ENCODE assay signal across 8 cellular contexts in genomic region chr13:98411617-98412310, GRCh38.
DNase-seq lines count a peak whose midpoint lies in the region; ATAC-seq and TF ChIP-seq lines count a peak whose summit lies in the region.

No MANE protein-coding gene starts in this region.

- H3K4me3 ChIP-seq in right atrium auricular region (no peak overlapping the region), suprapubic skin (peak overlapping the region; percentile 30)

- no peak for TF ChIP-seq EP300 in suprapubic skin (IDR thresholded peaks at IDR 0.05)

- H3K27me3 ChIP-seq in right atrium auricular region (no peaks in the 10 kb centered on the region), suprapubic skin (no peaks in the 10 kb centered on the region)

- no peaks in the 10 kb centered on the region for H3K36me3 Mint-ChIP-seq in activated T-cell treated with anti-CD3 and anti-CD28 coated beads, Interleukin-2, amount 50 U/mL, for 24 hours (ENCODE audit: low read depth)
- no peaks in the 10 kb centered on the region for H3K36me3 Mint-ChIP-seq in activated B cell treated with CpG ODN at 0.5 μM for 24 hours (ENCODE audit: low read depth)

- 68% methylated on average over 17 of the region's 17 CpGs for WGBS in suprapubic skin

- DNase-seq in activated T-cell treated with anti-CD3 and anti-CD28 coated beads, Interleukin-2, amount 50 U/mL, for 24 hours: peak; percentile 33
- DNase-seq in activated T-cell treated with anti-CD3 and anti-CD28 coated beads, Interleukin-2, amount 50 U/mL, for 1 hour: no peak
- DNase-seq in activated B cell treated with CpG ODN at 0.5 μM for 24 hours (no peak), right atrium auricular region (ENCODE audit: low spot score) (peak; percentile 64), suprapubic skin (ENCODE audit: low spot score in 2 of 2) (no peak), NCI-H526 treated with DMSO at 0.1 percent for 48 hours (lab: John Stamatoyannopoulos, UW) (no peak), hypothalamus (lab: John Stamatoyannopoulos, UW) (no peak)

- H3K4me1 ChIP-seq in right atrium auricular region (no peaks in the 10 kb centered on the region), suprapubic skin (peaks cover 15% of the 10 kb centered on the region)

- H3K4me3 Mint-ChIP-seq in activated T-cell treated with anti-CD3 and anti-CD28 coated beads, Interleukin-2, amount 50 U/mL, for 24 hours: peak overlapping the region; percentile 39
- peak overlapping the region; percentile 0 for H3K4me3 Mint-ChIP-seq in activated B cell treated with CpG ODN at 0.5 μM for 24 hours

- H3K4me1 Mint-ChIP-seq in activated T-cell treated with anti-CD3 and anti-CD28 coated beads, Interleukin-2, amount 50 U/mL, for 24 hours (ENCODE audit: low read depth): peaks cover 15% of the 10 kb centered on the region
- H3K4me1 Mint-ChIP-seq in activated B cell treated with CpG ODN at 0.5 μM for 24 hours: peaks cover 4% of the 10 kb centered on the region

- peak overlapping the region; percentile 2 for H3K27ac Mint-ChIP-seq in activated T-cell treated with anti-CD3 and anti-CD28 coated beads, Interleukin-2, amount 50 U/mL, for 24 hours
- no peak overlapping the region for H3K27ac Mint-ChIP-seq in activated B cell treated with CpG ODN at 0.5 μM for 24 hours

- CTCF ChIA-PET in activated B cell treated with CpG ODN at 0.5 μM for 24 hours (lab: Charles Lee): no interaction called here

- ATAC-seq in activated B cell treated with CpG ODN at 0.5 μM for 24 hours (ENCODE audit: low read depth) (no peak), HG03095 (IDR thresholded peaks at IDR 0.05; ENCODE audit: unreplicated experiment) (no peak)

- intact Hi-C loops in activated B cell treated with CpG ODN at 0.5 μM for 24 hours (cut with micrococcal nuclease): no loop called here

- H3K27ac ChIP-seq in right atrium auricular region (no peak overlapping the region), suprapubic skin (peak overlapping the region; percentile 39)

- peaks cover 30% of the 10 kb centered on the region for H3K36me3 ChIP-seq in right atrium auricular region
- peaks cover 6% of the 10 kb centered on the region for H3K36me3 ChIP-seq in suprapubic skin

- TF ChIP-seq POLR2A in suprapubic skin (IDR thresholded peaks at IDR 0.05): no peak

- no peaks in the 10 kb centered on the region for H3K9me3 ChIP-seq in right atrium auricular region
- no peaks in the 10 kb centered on the region for H3K9me3 ChIP-seq in suprapubic skin

- H3K9me3 Mint-ChIP-seq in activated T-cell treated with anti-CD3 and anti-CD28 coated beads, Interleukin-2, amount 50 U/mL, for 24 hours: no peaks in the 10 kb centered on the region
- H3K9me3 Mint-ChIP-seq in activated B cell treated with CpG ODN at 0.5 μM for 24 hours: no peaks in the 10 kb centered on the region

- peaks cover 10% of the 10 kb centered on the region for H3K27me3 Mint-ChIP-seq in activated T-cell treated with anti-CD3 and anti-CD28 coated beads, Interleukin-2, amount 50 U/mL, for 24 hours
- H3K27me3 Mint-ChIP-seq in activated B cell treated with CpG ODN at 0.5 μM for 24 hours: peaks cover 12% of the 10 kb centered on the region

- no peak for TF ChIP-seq CTCF in activated B cell treated with CpG ODN at 0.5 μM for 24 hours (IDR thresholded peaks at IDR 0.05)
- TF ChIP-seq CTCF in right atrium auricular region (IDR thresholded peaks at IDR 0.05): no peak
- no peak for TF ChIP-seq CTCF in suprapubic skin (IDR thresholded peaks at IDR 0.05)

- POLR2A ChIA-PET in activated B cell treated with CpG ODN at 0.5 μM for 24 hours (lab: Charles Lee): no interaction called here

Comparison
In these comparisons a context has a peak if more than half of its experiments do, and no peak if none do; other contexts are left out.
1. DNase-seq: peak in activated T-cell treated with anti-CD3 and anti-CD28 coated beads, Interleukin-2, amount 50 U/mL, for 24 hours (single experiment) and right atrium auricular region (single experiment); none in activated T-cell treated with anti-CD3 and anti-CD28 coated beads, Interleukin-2, amount 50 U/mL, for 1 hour (single experiment), activated B cell treated with CpG ODN at 0.5 μM for 24 hours (single experiment), suprapubic skin (0 of 2), NCI-H526 treated with DMSO at 0.1 percent for 48 hours (single experiment) and hypothalamus (0 of 51).